Comparison of ENCODE assay signal across 7 cellular contexts in genomic region chr4:189904420-189905027, GRCh38. TPM values are rescaled to one million over a fixed set of nuclear protein-coding genes. Genes with fewer than 3 reads are reported as not detected.
DNase-seq lines count a peak whose midpoint lies in the region; ATAC-seq and TF ChIP-seq lines count a peak whose summit lies in the region.
"Not testable (repeated sequence)": the region's sequence is repeated elsewhere in the genome, so short reads cannot be mapped to it uniquely, and the experiment has no call there.

No MANE protein-coding gene starts in this region.

- not testable (repeated sequence) for H3K27ac Mint-ChIP-seq in activated CD4-positive, alpha-beta T cell treated with anti-CD3 and anti-CD28 coated beads, Interleukin-2, amount 10 ng/mL, durations not matched to agents 7 days and 5 days

- not testable (repeated sequence) for H3K9me3 Mint-ChIP-seq in activated CD4-positive, alpha-beta T cell treated with anti-CD3 and anti-CD28 coated beads, Interleukin-2, amount 10 ng/mL, durations not matched to agents 7 days and 5 days

- not testable (repeated sequence) for H3K4me1 Mint-ChIP-seq in activated CD4-positive, alpha-beta T cell treated with anti-CD3 and anti-CD28 coated beads, Interleukin-2, amount 10 ng/mL, durations not matched to agents 7 days and 5 days

- H3K9me3 ChIP-seq in psoas muscle, result not testable (repeated sequence)

- TF ChIP-seq CTCF in GM12873 (IDR thresholded peaks at IDR 0.05; ENCODE audit: insufficient read depth, low read depth, low read length, missing control alignments) (peak; percentile 61), psoas muscle (IDR thresholded peaks at IDR 0.05) (peak; percentile 61)

- H3K27ac ChIP-seq in psoas muscle, result not testable (repeated sequence)

- not testable (repeated sequence) for H3K36me3 Mint-ChIP-seq in activated CD4-positive, alpha-beta T cell treated with anti-CD3 and anti-CD28 coated beads, Interleukin-2, amount 10 ng/mL, durations not matched to agents 7 days and 5 days (ENCODE audit: low read depth)

- CTCF ChIA-PET in HEK293T (lab: Yijun Ruan, JAX), result interaction anchor here (0.6 to 1.1 kb wide), 2 partner anchors 114 to 645 kb away, joined by 3 to 4 read pairs; no protein-coding TSS in a partner anchor
- CTCF ChIA-PET in activated CD4-positive, alpha-beta T cell treated with anti-CD3 and anti-CD28 coated beads, Interleukin-2, amount 10 ng/mL, durations not matched to agents 7 days and 5 days (lab: Charles Lee), result not testable (repeated sequence)

- H3K4me3 Mint-ChIP-seq in activated CD4-positive, alpha-beta T cell treated with anti-CD3 and anti-CD28 coated beads, Interleukin-2, amount 10 ng/mL, durations not matched to agents 7 days and 5 days, result not testable (repeated sequence)

- not testable (repeated sequence) for H3K36me3 ChIP-seq in psoas muscle (ENCODE audit: insufficient read depth in 1 of 2, low read depth in 1 of 2)

- H3K4me3 ChIP-seq in psoas muscle, result not testable (repeated sequence)

- H3K27me3 ChIP-seq in psoas muscle (ENCODE audit: insufficient read depth in 3 of 3, low read length in 2 of 3), result not testable (repeated sequence)

- POLR2A ChIA-PET in HEK293T (lab: Yijun Ruan, JAX); activated CD4-positive, alpha-beta T cell treated with anti-CD3 and anti-CD28 coated beads, Interleukin-2, amount 10 ng/mL, durations not matched to agents 7 days and 5 days (lab: Charles Lee): not testable (repeated sequence)

- 36 to 40% (median 38%) methylated on average over 6 of the region's 6 CpGs for WGBS in psoas muscle, 3 donors

- not testable (repeated sequence) for H3K27me3 Mint-ChIP-seq in activated CD4-positive, alpha-beta T cell treated with anti-CD3 and anti-CD28 coated beads, Interleukin-2, amount 10 ng/mL, durations not matched to agents 7 days and 5 days

- peak; percentile 12 for DNase-seq in HEK293T (ENCODE audit: extremely low spot score)
- peak; percentile 63 for DNase-seq in LHCN-M2 (ENCODE audit: low read depth)
- DNase-seq in activated CD4-positive, alpha-beta T cell treated with anti-CD3 and anti-CD28 coated beads, Interleukin-2, amount 10 ng/mL, durations not matched to agents 7 days and 5 days, result peak; percentile 67
- peak; percentile 35 for DNase-seq in central memory CD4-positive, alpha-beta T cell
- DNase-seq in iPS DF 19.7 (ENCODE audit: low read depth, low spot score), result peak; percentile 9
- not testable (repeated sequence) for DNase-seq in psoas muscle

- intact Hi-C loops in psoas muscle (cut with DNase I), result not testable (repeated sequence)

- H3K4me1 ChIP-seq in psoas muscle, result not testable (repeated sequence)

- not testable (repeated sequence) for ATAC-seq in psoas muscle

RNA-seq across cellular contexts. Expression of gene FRG1, which starts 36.1 kb away (rescaled TPM):
- total RNA-seq in LHCN-M2 (2014; rRNA removed) (47.4 and 57.1 TPM in 2 replicates), psoas muscle (10 to 100 TPM; 19.0 to 26.5 (median 20.0) TPM)
- polyA plus RNA-seq in LHCN-M2 (2012), result 31.7 TPM
- 10 to 100 TPM; 54.0 to 61.2 TPM for total RNA-seq in activated CD4-positive, alpha-beta T cell treated with anti-CD3 and anti-CD28 coated beads, Interleukin-2, amount 10 ng/mL, durations not matched to agents 7 days and 5 days
- polyA plus RNA-seq in psoas muscle, result 10 to 100 TPM; 27.4 to 39.3 (median 31.9) TPM
